ENCODE assay signal across 13 cellular contexts in genomic region chr2:101777337-101777736, GRCh38.
DNase-seq lines count a peak whose midpoint lies in the region; ATAC-seq and TF ChIP-seq lines count a peak whose summit lies in the region.
"Had no signal": no experiment of that assay in that cellular context is flagged by ENCODE, and none has a peak within 500 bp of the region (broad histone marks: within the 10 kb centered on the region; RNA-seq: fewer than 3 reads in every experiment).

No MANE protein-coding gene starts in this region.

- H3K27ac ChIP-seq in substantia nigra (ENCODE audit: low read depth, low read length, poor library complexity, severe bottlenecking) = peak overlapping the region; percentile 56
- H3K27ac ChIP-seq: C4-2B had no signal

- peak overlapping the region; percentile 12 for H3K27ac Mint-ChIP-seq in activated naive CD8-positive, alpha-beta T cell treated with anti-CD3 and anti-CD28 coated beads for 36 hours
- no peak overlapping the region for H3K27ac Mint-ChIP-seq in activated naive CD8-positive, alpha-beta T cell treated with anti-CD3 and anti-CD28 coated beads, Interleukin-2, amount 50 U/mL, for 24 hours
- H3K27ac Mint-ChIP-seq in activated B cell treated with CpG ODN at 0.5 μM for 24 hours = peak overlapping the region; percentile 3
- peak overlapping the region; percentile 28 for H3K27ac Mint-ChIP-seq in endothelial cell (ENCODE audit: unreplicated experiment)
- H3K27ac Mint-ChIP-seq in stimulated activated memory B cell treated with anti-CD40 and anti-IgM and Interleukin-4, amounts not matched to agents 10 μg/mL and 1 μg/mL and 100 μg/mL, for 72 hours = no peak overlapping the region

- H3K9me3 Mint-ChIP-seq in activated naive CD8-positive, alpha-beta T cell treated with anti-CD3 and anti-CD28 coated beads for 36 hours = no peaks in the 10 kb centered on the region
- no peaks in the 10 kb centered on the region for H3K9me3 Mint-ChIP-seq in activated naive CD8-positive, alpha-beta T cell treated with anti-CD3 and anti-CD28 coated beads, Interleukin-2, amount 50 U/mL, for 24 hours
- no peaks in the 10 kb centered on the region for H3K9me3 Mint-ChIP-seq in activated B cell treated with CpG ODN at 0.5 μM for 24 hours
- no peaks in the 10 kb centered on the region for H3K9me3 Mint-ChIP-seq in endothelial cell (ENCODE audit: unreplicated experiment)
- no peaks in the 10 kb centered on the region for H3K9me3 Mint-ChIP-seq in stimulated activated memory B cell treated with anti-CD40 and anti-IgM and Interleukin-4, amounts not matched to agents 10 μg/mL and 1 μg/mL and 100 μg/mL, for 72 hours

- no peak for DNase-seq in activated naive CD8-positive, alpha-beta T cell treated with anti-CD3 and anti-CD28 coated beads for 36 hours
- no peak for DNase-seq in activated naive CD8-positive, alpha-beta T cell treated with anti-CD3 and anti-CD28 coated beads, Interleukin-2, amount 50 U/mL, for 24 hours
- no peak for DNase-seq in activated B cell treated with CpG ODN at 0.5 μM for 24 hours
- DNase-seq in endothelial cell (ENCODE audit: low spot score) = no peak
- DNase-seq in substantia nigra (lab: John Stamatoyannopoulos, UW) = no peak
- no peak for DNase-seq in GM19240 (ENCODE audit: insufficient read length, low spot score)
- DNase-seq: Caco-2, NCI-H1436 treated with DMSO at 0.1 percent for 48 hours, NCI-H2081, NCI-H510A treated with DMSO at 0.1 percent for 48 hours had no signal

- H3K4me1 Mint-ChIP-seq in activated naive CD8-positive, alpha-beta T cell treated with anti-CD3 and anti-CD28 coated beads for 36 hours = peaks cover 83% of the 10 kb centered on the region
- H3K4me1 Mint-ChIP-seq in activated naive CD8-positive, alpha-beta T cell treated with anti-CD3 and anti-CD28 coated beads, Interleukin-2, amount 50 U/mL, for 24 hours = peaks cover 85% of the 10 kb centered on the region
- peaks cover 94% of the 10 kb centered on the region for H3K4me1 Mint-ChIP-seq in activated B cell treated with CpG ODN at 0.5 μM for 24 hours
- peaks cover 87% of the 10 kb centered on the region for H3K4me1 Mint-ChIP-seq in endothelial cell (ENCODE audit: unreplicated experiment)
- H3K4me1 Mint-ChIP-seq in stimulated activated memory B cell treated with anti-CD40 and anti-IgM and Interleukin-4, amounts not matched to agents 10 μg/mL and 1 μg/mL and 100 μg/mL, for 72 hours = peaks cover 93% of the 10 kb centered on the region

- ATAC-seq in activated naive CD8-positive, alpha-beta T cell treated with anti-CD3 and anti-CD28 coated beads, Interleukin-2, amount 50 U/mL, for 24 hours = no peak
- ATAC-seq in activated B cell treated with CpG ODN at 0.5 μM for 24 hours (ENCODE audit: low read depth) = no peak
- no peak for ATAC-seq in GM21786 (IDR thresholded peaks at IDR 0.05; ENCODE audit: unreplicated experiment)
- ATAC-seq in stimulated activated memory B cell treated with anti-CD40 and anti-IgM and Interleukin-4, amounts not matched to agents 10 μg/mL and 1 μg/mL and 100 μg/mL, for 72 hours = no peak

- peaks cover 18% of the 10 kb centered on the region for H3K36me3 Mint-ChIP-seq in activated naive CD8-positive, alpha-beta T cell treated with anti-CD3 and anti-CD28 coated beads for 36 hours
- no peaks in the 10 kb centered on the region for H3K36me3 Mint-ChIP-seq in activated naive CD8-positive, alpha-beta T cell treated with anti-CD3 and anti-CD28 coated beads, Interleukin-2, amount 50 U/mL, for 24 hours (ENCODE audit: low read depth)
- no peaks in the 10 kb centered on the region for H3K36me3 Mint-ChIP-seq in activated B cell treated with CpG ODN at 0.5 μM for 24 hours (ENCODE audit: low read depth)
- H3K36me3 Mint-ChIP-seq in endothelial cell (ENCODE audit: low read depth, unreplicated experiment) = peaks cover 4% of the 10 kb centered on the region
- H3K36me3 Mint-ChIP-seq in stimulated activated memory B cell treated with anti-CD40 and anti-IgM and Interleukin-4, amounts not matched to agents 10 μg/mL and 1 μg/mL and 100 μg/mL, for 72 hours = no peaks in the 10 kb centered on the region

- no peak for TF ChIP-seq CTCF in activated B cell treated with CpG ODN at 0.5 μM for 24 hours (IDR thresholded peaks at IDR 0.05)
- TF ChIP-seq CTCF in endothelial cell (IDR thresholded peaks at IDR 0.05; ENCODE audit: unreplicated experiment) = no peak

- CTCF ChIA-PET in activated B cell treated with CpG ODN at 0.5 μM for 24 hours (lab: Charles Lee) = interaction anchor here (0.5 kb wide), 1 partner anchor 47 kb away, joined by 3 read pairs; no protein-coding TSS in a partner anchor

- POLR2A ChIA-PET in activated B cell treated with CpG ODN at 0.5 μM for 24 hours (lab: Charles Lee) = interaction anchor here (0.6 to 0.8 kb wide), 3 partner anchors 10 to 29 kb away, joined by 3 to 5 read pairs (median 4); no protein-coding TSS in a partner anchor

- no peaks in the 10 kb centered on the region for H3K27me3 Mint-ChIP-seq in activated naive CD8-positive, alpha-beta T cell treated with anti-CD3 and anti-CD28 coated beads for 36 hours
- no peaks in the 10 kb centered on the region for H3K27me3 Mint-ChIP-seq in activated naive CD8-positive, alpha-beta T cell treated with anti-CD3 and anti-CD28 coated beads, Interleukin-2, amount 50 U/mL, for 24 hours
- H3K27me3 Mint-ChIP-seq in activated B cell treated with CpG ODN at 0.5 μM for 24 hours (no peaks in the 10 kb centered on the region), endothelial cell (ENCODE audit: unreplicated experiment) (peaks cover 16% of the 10 kb centered on the region)
- H3K27me3 Mint-ChIP-seq in stimulated activated memory B cell treated with anti-CD40 and anti-IgM and Interleukin-4, amounts not matched to agents 10 μg/mL and 1 μg/mL and 100 μg/mL, for 72 hours = no peaks in the 10 kb centered on the region

- H3K4me3 Mint-ChIP-seq in activated naive CD8-positive, alpha-beta T cell treated with anti-CD3 and anti-CD28 coated beads for 36 hours = no peak overlapping the region
- no peak overlapping the region for H3K4me3 Mint-ChIP-seq in activated naive CD8-positive, alpha-beta T cell treated with anti-CD3 and anti-CD28 coated beads, Interleukin-2, amount 50 U/mL, for 24 hours
- H3K4me3 Mint-ChIP-seq in activated B cell treated with CpG ODN at 0.5 μM for 24 hours = no peak overlapping the region
- H3K4me3 Mint-ChIP-seq in endothelial cell (ENCODE audit: unreplicated experiment) = no peak overlapping the region
- no peak overlapping the region for H3K4me3 Mint-ChIP-seq in stimulated activated memory B cell treated with anti-CD40 and anti-IgM and Interleukin-4, amounts not matched to agents 10 μg/mL and 1 μg/mL and 100 μg/mL, for 72 hours

- intact Hi-C loops in activated B cell treated with CpG ODN at 0.5 μM for 24 hours (cut with micrococcal nuclease) = no loop called here

Comparison
In these comparisons a context has a peak if more than half of its experiments do, and no peak if none do; other contexts are left out.
1. H3K27ac Mint-ChIP-seq: peak in activated naive CD8-positive, alpha-beta T cell treated with anti-CD3 and anti-CD28 coated beads for 36 hours (single experiment), activated B cell treated with CpG ODN at 0.5 μM for 24 hours (single experiment) and endothelial cell (single experiment); none in activated naive CD8-positive, alpha-beta T cell treated with anti-CD3 and anti-CD28 coated beads, Interleukin-2, amount 50 U/mL, for 24 hours (single experiment) and stimulated activated memory B cell treated with anti-CD40 and anti-IgM and Interleukin-4, amounts not matched to agents 10 μg/mL and 1 μg/mL and 100 μg/mL, for 72 hours (single experiment).